1 cellular context compared by ENCODE assay signal in genomic region chr20:50519036-50519780, GRCh38.
TF ChIP-seq lines count a peak whose summit lies in the region.

No MANE protein-coding gene starts in this region.

TF ChIP-seq in K562, 482 proteins besides CTCF, POLR2A, EP300 and RAD21:
- TF ChIP-seq ZNF512 (tag; IDR thresholded peaks at IDR 0.05) (no peak), HMBOX1 (IDR thresholded peaks at IDR 0.05) (peak; percentile 68)
